8 cellular contexts compared by ENCODE assay signal in genomic region chr11:14973621-14974020, GRCh38. TPM values are rescaled to one million over a fixed set of nuclear protein-coding genes. Genes with fewer than 3 reads are reported as not detected.
DNase-seq lines count a peak whose midpoint lies in the region; ATAC-seq and TF ChIP-seq lines count a peak whose summit lies in the region.

No MANE protein-coding gene starts in this region.

- no peaks in the 10 kb centered on the region for H3K79me2 ChIP-seq in hepatocyte

- H3K36me3 ChIP-seq in hepatocyte (replicated peaks; ENCODE audit: insufficient read depth, low read depth): no peaks in the 10 kb centered on the region

- no peaks in the 10 kb centered on the region for H4K20me1 ChIP-seq in hepatocyte (ENCODE audit: insufficient read depth, poor library complexity, severe bottlenecking)

- no peaks in the 10 kb centered on the region for H3K9me3 ChIP-seq in hepatocyte (ENCODE audit: low read depth)

- no peak overlapping the region for H3K4me3 ChIP-seq in hepatocyte

- TF ChIP-seq CTCF in hepatocyte (IDR thresholded peaks at IDR 0.05; ENCODE audit: poor library complexity): no peak

- peak overlapping the region; percentile 87 for H3K4me2 ChIP-seq in hepatocyte

- no peaks in the 10 kb centered on the region for H3K9me2 ChIP-seq in hepatocyte (replicated peaks; ENCODE audit: insufficient read depth)

- WGBS in hepatocyte (ENCODE audit: low lambda C conversion rate, missing lambda C conversion rate): 9% methylated on average over 31 of the region's 31 CpGs

- DNase-seq in ELR (ENCODE audit: low read depth) (peak; percentile 14), hepatocyte (ENCODE audit: low spot score) (peak; percentile 44), NCI-H1092 (lab: John Stamatoyannopoulos, UW) (no peak), sciatic nerve (ENCODE audit: low spot score) (no peak)
- DNase-seq in activated T-cell treated with anti-CD3 and anti-CD28 coated beads, Interleukin-2, amount 50 U/mL, for 48 hours: peak; percentile 55 to 65
- peak; percentile 30 for DNase-seq in stimulated activated CD4-positive, alpha-beta T cell treated with anti-CD3 and anti-CD28 coated beads, Interleukin-4, amount 100 ng/mL, for 24 hours

- peaks cover 95% of the 10 kb centered on the region for H3K27me3 ChIP-seq in hepatocyte

- H3K27ac ChIP-seq in hepatocyte: no peak overlapping the region

- intact Hi-C loops in sciatic nerve (cut with DNase I): no loop called here

- H2AFZ ChIP-seq in hepatocyte: peak overlapping the region; percentile 50

- ATAC-seq in HG02870 (IDR thresholded peaks at IDR 0.05; ENCODE audit: unreplicated experiment): peak; percentile 44
- ATAC-seq in GM19328 (IDR thresholded peaks at IDR 0.05; ENCODE audit: unreplicated experiment): no peak
- ATAC-seq in sciatic nerve: no peak

- H3K4me1 ChIP-seq in hepatocyte (ENCODE audit: insufficient read depth): peaks cover 30% of the 10 kb centered on the region

RNA-seq across cellular contexts. Expression of gene CALCA, which starts 1.5 kb away (rescaled TPM):
- 0.56 TPM in 1 of 2 replicates, not detected in the other for total RNA-seq in hepatocyte
- polyA plus RNA-seq in hepatocyte: not detected in 2 replicates
- total RNA-seq in sciatic nerve: 0.67 TPM

Comparison
In these comparisons a context has a peak if more than half of its experiments do, and no peak if none do; other contexts are left out.
1. DNase-seq: peak in ELR (single experiment), activated T-cell treated with anti-CD3 and anti-CD28 coated beads, Interleukin-2, amount 50 U/mL, for 48 hours (2 of 2), hepatocyte (single experiment) and stimulated activated CD4-positive, alpha-beta T cell treated with anti-CD3 and anti-CD28 coated beads, Interleukin-4, amount 100 ng/mL, for 24 hours (single experiment); none in NCI-H1092 (single experiment) and sciatic nerve (single experiment).